Comparison of ENCODE assay signal across 33 cellular contexts in the genomic region with DNA sequence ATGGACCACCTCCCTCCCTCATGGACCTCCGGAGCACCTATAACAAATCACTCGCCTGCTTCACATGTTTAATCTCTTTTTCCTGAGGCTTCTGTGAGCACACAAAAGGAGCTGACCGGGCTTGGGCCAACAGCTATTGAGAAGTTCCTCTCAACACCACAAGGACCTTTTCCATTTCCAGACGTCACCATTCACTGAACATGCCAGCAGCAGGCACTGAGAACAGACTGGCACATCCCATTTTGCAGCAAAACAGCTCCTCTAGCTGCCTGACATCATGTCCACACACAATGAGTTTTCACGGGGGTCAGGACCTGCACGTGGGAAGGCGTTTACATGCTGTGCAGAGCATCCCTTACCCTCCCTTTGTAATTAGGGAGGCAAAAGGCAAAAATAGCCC. TPM values are rescaled to one million over a fixed set of nuclear protein-coding genes. Genes with fewer than 3 reads are reported as not detected.
"Had no signal": no experiment of that assay in that cellular context is flagged by ENCODE, and none has a peak within 500 bp of the region (broad histone marks: within the 10 kb centered on the region; RNA-seq: fewer than 3 reads in every experiment).

No MANE protein-coding gene starts in this region.

- H3K9me3 Mint-ChIP-seq: dendritic cell treated with granulocyte-macrophage colony-stimulating factor and Interleukin-4, amounts not matched to agents 40 ng/mL and 50 ng/mL, for 4 days; effector memory CD8-positive, alpha-beta T cell; endodermal cell; memory B cell; naive thymus-derived CD4-positive, alpha-beta T cell had no signal

- H3K36me3 Mint-ChIP-seq: memory B cell had no signal

- FAIRE-seq: endometrium, islet of Langerhans, keratinocyte had no signal

- H3K4me1 ChIP-seq: colonic mucosa, gastrocnemius medialis, left lung, lower lobe of right lung had no signal

- H3K4me3 Mint-ChIP-seq: dendritic cell treated with granulocyte-macrophage colony-stimulating factor and Interleukin-4, amounts not matched to agents 40 ng/mL and 50 ng/mL, for 4 days; effector memory CD8-positive, alpha-beta T cell; endodermal cell; memory B cell; naive thymus-derived CD4-positive, alpha-beta T cell had no signal

- H3K27me3 ChIP-seq: colonic mucosa, gastrocnemius medialis had no signal

- H3K4me3 ChIP-seq: colonic mucosa, esophagus squamous epithelium, gastrocnemius medialis, heart right ventricle, left lung, lower lobe of right lung had no signal

- DNase-seq: colonic mucosa; cortex of kidney; effector CD8-positive, alpha-beta T cell; effector memory CD8-positive, alpha-beta T cell; endodermal cell; erythroblast; esophagus squamous epithelium; foreskin fibroblast; foreskin melanocyte; gastrocnemius medialis; glutamatergic neuron; heart right ventricle; hippocampal formation; left cardiac atrium; lower lobe of right lung; mesendoderm; midbrain; naive thymus-derived CD4-positive, alpha-beta T cell had no signal

- H3K27ac Mint-ChIP-seq: dendritic cell treated with granulocyte-macrophage colony-stimulating factor and Interleukin-4, amounts not matched to agents 40 ng/mL and 50 ng/mL, for 4 days; effector memory CD8-positive, alpha-beta T cell; endodermal cell; memory B cell; naive thymus-derived CD4-positive, alpha-beta T cell had no signal

- H3K9me3 ChIP-seq: colonic mucosa, esophagus squamous epithelium, gastrocnemius medialis, heart right ventricle, left lung, lower lobe of right lung had no signal

- H3K4me1 Mint-ChIP-seq: memory B cell had no signal

- H3K36me3 ChIP-seq: colonic mucosa, esophagus squamous epithelium, gastrocnemius medialis, heart right ventricle, left lung, lower lobe of right lung had no signal

- H3K27ac ChIP-seq: colonic mucosa, epithelial cell of prostate, esophagus squamous epithelium, gastrocnemius medialis, heart right ventricle, left lung, lower lobe of right lung had no signal

- ATAC-seq: effector memory CD8-positive, alpha-beta T cell; esophagus mucosa; gastrocnemius medialis; left lung; lower lobe of right lung; naive thymus-derived CD4-positive, alpha-beta T cell had no signal

RNA-seq across cellular contexts. Expression of gene SUSD4, which starts 11.0 kb away (rescaled TPM):
- total RNA-seq: glomerular endothelial cell had no signal

RNA-seq across cellular contexts. Expression of gene CCDC185, which starts 40.3 kb away (rescaled TPM):
- total RNA-seq: colonic mucosa; dermis microvascular lymphatic vessel endothelial cell; endodermal cell; gastrocnemius medialis; glomerular endothelial cell; heart right ventricle; kidney epithelial cell; left lung; lower leg skin; lower lobe of right lung; lung microvascular endothelial cell; mononuclear cell; mucosa of gallbladder; naive thymus-derived CD4-positive, alpha-beta T cell had no signal
